23 cellular contexts compared by ENCODE assay signal in genomic region chr22:50441428-50441993, GRCh38. TPM values are rescaled to one million over a fixed set of nuclear protein-coding genes. Genes with fewer than 3 reads are reported as not detected.
DNase-seq lines count a peak whose midpoint lies in the region; ATAC-seq, FAIRE-seq and TF ChIP-seq lines count a peak whose summit lies in the region.
"Had no signal": no experiment of that assay in that cellular context is flagged by ENCODE, and none has a peak within 500 bp of the region (broad histone marks: within the 10 kb centered on the region; RNA-seq: fewer than 3 reads in every experiment).

No MANE protein-coding gene starts in this region.

- no peak for DNase-seq in activated T-cell treated with anti-CD3 and anti-CD28 coated beads, Interleukin-2, amount 50 U/mL, for 24 hours
- DNase-seq in activated T-cell treated with anti-CD3 and anti-CD28 coated beads for 4 hours (no peak), Caco-2 (no peak), astrocyte (ENCODE audit: low read depth) (no peak), memory B cell (ENCODE audit: low spot score in 2 of 2) (no peak), EL (no peak)
- DNase-seq: activated CD4-positive, alpha-beta memory T cell treated with anti-CD3 and anti-CD28 coated beads for 36 hours; activated gamma-delta T cell; colonic mucosa; DMS153; effector CD8-positive, alpha-beta T cell; erythroblast; H7; NCI-H1417 treated with DMSO at 0.1 percent for 48 hours; NCI-H345; transverse colon had no signal

- H3K9me3 Mint-ChIP-seq in activated T-cell treated with anti-CD3 and anti-CD28 coated beads, Interleukin-2, amount 50 U/mL, for 24 hours: no peaks in the 10 kb centered on the region
- no peaks in the 10 kb centered on the region for H3K9me3 Mint-ChIP-seq in Caco-2 (ENCODE audit: unreplicated experiment)
- no peaks in the 10 kb centered on the region for H3K9me3 Mint-ChIP-seq in astrocyte (ENCODE audit: unreplicated experiment)
- no peaks in the 10 kb centered on the region for H3K9me3 Mint-ChIP-seq in memory B cell
- H3K9me3 Mint-ChIP-seq: activated CD4-positive, alpha-beta memory T cell treated with anti-CD3 and anti-CD28 coated beads for 36 hours; CD8-positive, alpha-beta memory T cell had no signal

- H4K20me1 ChIP-seq in astrocyte (ENCODE audit: insufficient read depth, low read length): peaks cover 29% of the 10 kb centered on the region

- BruUV-seq in Caco-2 (replicated peaks; lab: Mats Ljungman, UMichigan): no TSS peak

- no peaks in the 10 kb centered on the region for H3K4me1 ChIP-seq in Caco-2
- peaks cover 7% of the 10 kb centered on the region for H3K4me1 ChIP-seq in astrocyte (ENCODE audit: insufficient read depth, low read length)
- H3K4me1 ChIP-seq: colonic mucosa had no signal

- H3K9me3 ChIP-seq in Caco-2 (no peaks in the 10 kb centered on the region), astrocyte (ENCODE audit: insufficient read depth, low read depth, low read length) (no peaks in the 10 kb centered on the region)
- H3K9me3 ChIP-seq: colonic mucosa, transverse colon had no signal

- intact Hi-C loops in Caco-2 (cut with micrococcal nuclease; ENCODE audit: unreplicated experiment): no loop called here

- no peaks in the 10 kb centered on the region for H3K36me3 ChIP-seq in Caco-2 (ENCODE audit: control insufficient read depth, insufficient read depth, low read length)
- peaks cover 3% of the 10 kb centered on the region for H3K36me3 ChIP-seq in astrocyte (ENCODE audit: insufficient read depth, low read length)

- peaks cover 76% of the 10 kb centered on the region for H3K36me3 Mint-ChIP-seq in activated T-cell treated with anti-CD3 and anti-CD28 coated beads, Interleukin-2, amount 50 U/mL, for 24 hours (ENCODE audit: low read depth)
- H3K36me3 Mint-ChIP-seq in Caco-2 (ENCODE audit: insufficient read depth, unreplicated experiment) (peaks cover 63% of the 10 kb centered on the region), astrocyte (ENCODE audit: low read depth, unreplicated experiment) (peaks cover 4% of the 10 kb centered on the region), memory B cell (no peaks in the 10 kb centered on the region)

- H3K4me1 Mint-ChIP-seq in activated T-cell treated with anti-CD3 and anti-CD28 coated beads, Interleukin-2, amount 50 U/mL, for 24 hours (ENCODE audit: low read depth): peaks cover 22% of the 10 kb centered on the region
- H3K4me1 Mint-ChIP-seq in Caco-2 (ENCODE audit: low read depth, unreplicated experiment) (no peaks in the 10 kb centered on the region), astrocyte (ENCODE audit: low read depth, unreplicated experiment) (peaks cover 3% of the 10 kb centered on the region), memory B cell (peaks cover 7% of the 10 kb centered on the region)

- H3K27ac ChIP-seq in astrocyte (ENCODE audit: low read depth, low read length): no peak overlapping the region
- H3K27ac ChIP-seq: colonic mucosa, transverse colon had no signal

- POLR2A ChIA-PET in Caco-2 (lab: Charles Lee): no interaction called here

- H3K9ac ChIP-seq in astrocyte (ENCODE audit: low read length): no peak overlapping the region

- H3K27me3 ChIP-seq in Caco-2 (replicated peaks; ENCODE audit: control insufficient read depth, insufficient read depth, low read length): no peaks in the 10 kb centered on the region
- H3K27me3 ChIP-seq in astrocyte (ENCODE audit: insufficient read depth, low read length): no peaks in the 10 kb centered on the region
- H3K27me3 ChIP-seq: colonic mucosa, transverse colon had no signal

- H3K4me3 Mint-ChIP-seq in activated T-cell treated with anti-CD3 and anti-CD28 coated beads, Interleukin-2, amount 50 U/mL, for 24 hours: no peak overlapping the region
- no peak overlapping the region for H3K4me3 Mint-ChIP-seq in Caco-2 (ENCODE audit: unreplicated experiment)
- no peak overlapping the region for H3K4me3 Mint-ChIP-seq in astrocyte (ENCODE audit: unreplicated experiment)
- H3K4me3 Mint-ChIP-seq in memory B cell: no peak overlapping the region
- H3K4me3 Mint-ChIP-seq: activated CD4-positive, alpha-beta memory T cell treated with anti-CD3 and anti-CD28 coated beads for 36 hours; CD8-positive, alpha-beta memory T cell had no signal

- H3K27me3 Mint-ChIP-seq in activated T-cell treated with anti-CD3 and anti-CD28 coated beads, Interleukin-2, amount 50 U/mL, for 24 hours: no peaks in the 10 kb centered on the region
- H3K27me3 Mint-ChIP-seq in Caco-2 (ENCODE audit: insufficient read depth, unreplicated experiment) (no peaks in the 10 kb centered on the region), astrocyte (ENCODE audit: low read depth, unreplicated experiment) (no peaks in the 10 kb centered on the region), memory B cell (no peaks in the 10 kb centered on the region)
- H3K27me3 Mint-ChIP-seq: activated CD4-positive, alpha-beta memory T cell treated with anti-CD3 and anti-CD28 coated beads for 36 hours; CD8-positive, alpha-beta memory T cell had no signal

- no peaks in the 10 kb centered on the region for H3K79me2 ChIP-seq in astrocyte (ENCODE audit: insufficient read depth, low read length)

- CTCF ChIA-PET in Caco-2 (lab: Charles Lee): no interaction called here

- TF ChIP-seq CTCF in Caco-2 (IDR thresholded peaks at IDR 0.05; ENCODE audit: insufficient read depth in 1 of 2, low read depth in 1 of 2, low read length in 1 of 2, severe bottlenecking in 1 of 2, unreplicated experiment in 1 of 2) (no peak), astrocyte (IDR thresholded peaks at IDR 0.05; ENCODE audit: insufficient read depth, low read depth, low read length) (no peak)

- H2AFZ ChIP-seq in astrocyte (ENCODE audit: low read depth, low read length): no peak overlapping the region

- FAIRE-seq in astrocyte (lab: Jason Lieb, UNC): no peak
- FAIRE-seq: HTR-8/SVneo had no signal

- peak overlapping the region; percentile 76 for H3K27ac Mint-ChIP-seq in activated T-cell treated with anti-CD3 and anti-CD28 coated beads, Interleukin-2, amount 50 U/mL, for 24 hours
- H3K27ac Mint-ChIP-seq in Caco-2 (ENCODE audit: unreplicated experiment): peak overlapping the region; percentile 69
- peak overlapping the region; percentile 66 for H3K27ac Mint-ChIP-seq in astrocyte (ENCODE audit: unreplicated experiment)
- H3K27ac Mint-ChIP-seq in memory B cell: peak overlapping the region; percentile 75
- H3K27ac Mint-ChIP-seq: activated CD4-positive, alpha-beta memory T cell treated with anti-CD3 and anti-CD28 coated beads for 36 hours had no signal

- ATAC-seq in memory B cell (ENCODE audit: low read depth) (no peak), GM19452 (IDR thresholded peaks at IDR 0.05; ENCODE audit: unreplicated experiment) (no peak), GM19395 (IDR thresholded peaks at IDR 0.05; ENCODE audit: unreplicated experiment) (no peak)
- ATAC-seq: activated CD4-positive, CD25-positive, alpha-beta regulatory T cell treated with anti-CD3 and anti-CD28 coated beads, Interleukin-2, amount 50 U/mL, for 24 hours had no signal

- H3K4me3 ChIP-seq in Caco-2 (ENCODE audit: low read depth, low read length) (no peak overlapping the region), astrocyte (ENCODE audit: insufficient read depth, low read depth, low read length) (no peak overlapping the region)
- H3K4me3 ChIP-seq: colonic mucosa, transverse colon had no signal

- no peak overlapping the region for H3K4me2 ChIP-seq in astrocyte (ENCODE audit: low read length)

RNA-seq across cellular contexts. Expression of gene SBF1, which starts 33.3 kb away (rescaled TPM):
- total RNA-seq in Caco-2 (2022): 77.8 and 82.8 TPM in 2 replicates
- 69.6 and 75.4 TPM in 2 replicates for total RNA-seq in astrocyte

RNA-seq across cellular contexts. Expression of gene ADM2, which starts 39.8 kb away (rescaled TPM):
- total RNA-seq in Caco-2 (2022) (28.8 and 30.5 TPM in 2 replicates), astrocyte (23.0 and 26.3 TPM in 2 replicates)
- total RNA-seq: A172 had no signal

RNA-seq across cellular contexts. Expression of gene MIOX, which starts 45.1 kb away (rescaled TPM):
- total RNA-seq in Caco-2 (2022) (0.32 TPM in 1 of 2 replicates, not detected in the other), astrocyte (0.91 and 1.2 TPM in 2 replicates)
- total RNA-seq: A172, colonic mucosa, H7, posterior vena cava, transverse colon had no signal
